ENCODE assay signal across 9 cellular contexts in genomic region chr1:151009674-151010345, GRCh38.
DNase-seq lines count a peak whose midpoint lies in the region; ATAC-seq and TF ChIP-seq lines count a peak whose summit lies in the region.
"Had no signal": no experiment of that assay in that cellular context is flagged by ENCODE, and none has a peak within 500 bp of the region (broad histone marks: within the 10 kb centered on the region; RNA-seq: fewer than 3 reads in every experiment).

No MANE protein-coding gene starts in this region.

- ATAC-seq in stimulated activated naive CD8-positive, alpha-beta T cell treated with anti-CD3 and anti-CD28 coated beads, Interleukin-15, amount 100 ng/mL, for 72 hours, result no peak
- ATAC-seq in GM21526 (IDR thresholded peaks at IDR 0.05; ENCODE audit: low FRiP score, unreplicated experiment), result no peak

- peak overlapping the region; percentile 98 for H3K4me3 Mint-ChIP-seq in T-helper 2 cell treated with Interferon-gamma antibody and Interleukin-4, amounts not matched to agents 5 μg/mL and 100 μg/mL, for 36 hours
- H3K4me3 Mint-ChIP-seq in stimulated activated naive CD8-positive, alpha-beta T cell treated with anti-CD3 and anti-CD28 coated beads, Interleukin-15, amount 100 ng/mL, for 72 hours, result peak overlapping the region; percentile 98 to 100

- no peak for TF ChIP-seq CTCF in WI38 (IDR thresholded peaks at IDR 0.05; ENCODE audit: low read depth, low read length)
- no peak for TF ChIP-seq CTCF in fibroblast of pulmonary artery (IDR thresholded peaks at IDR 0.05; ENCODE audit: low read length, missing control alignments)

- no peak overlapping the region for H3K27ac Mint-ChIP-seq in T-helper 2 cell treated with Interferon-gamma antibody and Interleukin-4, amounts not matched to agents 5 μg/mL and 100 μg/mL, for 36 hours
- H3K27ac Mint-ChIP-seq in stimulated activated naive CD8-positive, alpha-beta T cell treated with anti-CD3 and anti-CD28 coated beads, Interleukin-15, amount 100 ng/mL, for 72 hours, result no peak overlapping the region

- no peaks in the 10 kb centered on the region for H3K9me3 Mint-ChIP-seq in T-helper 2 cell treated with Interferon-gamma antibody and Interleukin-4, amounts not matched to agents 5 μg/mL and 100 μg/mL, for 36 hours
- no peaks in the 10 kb centered on the region for H3K9me3 Mint-ChIP-seq in stimulated activated naive CD8-positive, alpha-beta T cell treated with anti-CD3 and anti-CD28 coated beads, Interleukin-15, amount 100 ng/mL, for 72 hours

- H3K27me3 Mint-ChIP-seq in T-helper 2 cell treated with Interferon-gamma antibody and Interleukin-4, amounts not matched to agents 5 μg/mL and 100 μg/mL, for 36 hours (ENCODE audit: low read depth), result no peaks in the 10 kb centered on the region
- H3K27me3 Mint-ChIP-seq in stimulated activated naive CD8-positive, alpha-beta T cell treated with anti-CD3 and anti-CD28 coated beads, Interleukin-15, amount 100 ng/mL, for 72 hours, result no peaks in the 10 kb centered on the region

- H3K4me3 ChIP-seq in WI38 (ENCODE audit: low read depth, low read length), result peak overlapping the region; percentile 88
- peak overlapping the region; percentile 98 for H3K4me3 ChIP-seq in fibroblast of pulmonary artery (replicated peaks; ENCODE audit: low read depth, low read length)

- H3K36me3 Mint-ChIP-seq in T-helper 2 cell treated with Interferon-gamma antibody and Interleukin-4, amounts not matched to agents 5 μg/mL and 100 μg/mL, for 36 hours (ENCODE audit: low read depth), result peaks cover 3% of the 10 kb centered on the region

- DNase-seq in T-helper 2 cell treated with Interferon-gamma antibody and Interleukin-4, amounts not matched to agents 5 μg/mL and 100 μg/mL, for 36 hours (ENCODE audit: low spot score), result no peak
- DNase-seq in T-helper 2 cell, result no peak
- DNase-seq in fibroblast of pulmonary artery (ENCODE audit: low read depth), result no peak
- DNase-seq in stimulated activated naive CD8-positive, alpha-beta T cell treated with anti-CD3 and anti-CD28 coated beads, Interleukin-15, amount 100 ng/mL, for 72 hours, result no peak
- no peak for DNase-seq in stimulated activated CD4-positive, alpha-beta T cell treated with anti-CD3 and anti-CD28 coated beads, Interleukin-4, amount 100 ng/mL, for 24 hours
- no peak for DNase-seq in effector CD8-positive, alpha-beta T cell (lab: John Stamatoyannopoulos, UW)
- DNase-seq: kidney glomerular epithelial cell had no signal

- H3K4me1 Mint-ChIP-seq in T-helper 2 cell treated with Interferon-gamma antibody and Interleukin-4, amounts not matched to agents 5 μg/mL and 100 μg/mL, for 36 hours (ENCODE audit: low read depth), result peaks cover 52% of the 10 kb centered on the region
- peaks cover 81% of the 10 kb centered on the region for H3K4me1 Mint-ChIP-seq in stimulated activated naive CD8-positive, alpha-beta T cell treated with anti-CD3 and anti-CD28 coated beads, Interleukin-15, amount 100 ng/mL, for 72 hours
